ENCODE assay signal across 12 cellular contexts in the genomic region with DNA sequence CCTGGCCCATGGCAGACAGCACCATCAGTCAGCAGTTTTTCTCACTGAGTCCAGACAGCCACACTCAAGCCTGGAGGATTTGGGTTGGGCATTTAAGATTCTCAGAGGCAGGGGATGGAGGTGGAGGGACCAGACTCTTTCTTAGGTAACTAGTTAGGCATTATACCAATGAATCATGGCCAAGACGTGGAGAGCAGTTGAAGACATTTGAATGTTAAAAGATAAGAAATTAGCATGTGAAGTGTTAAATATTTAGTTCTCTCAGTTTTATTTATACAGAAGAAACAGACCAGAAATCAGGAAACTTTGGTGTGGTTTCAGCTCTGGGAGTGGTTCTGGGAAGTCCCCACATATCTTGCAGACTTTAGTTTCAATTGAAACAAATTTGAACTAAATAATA. TPM values are rescaled to one million over a fixed set of nuclear protein-coding genes. Genes with fewer than 3 reads are reported as not detected.
DNase-seq lines count a peak whose midpoint lies in the region; TF ChIP-seq lines count a peak whose summit lies in the region.
"Had no signal": no experiment of that assay in that cellular context is flagged by ENCODE, and none has a peak within 500 bp of the region (broad histone marks: within the 10 kb centered on the region; RNA-seq: fewer than 3 reads in every experiment).

No MANE protein-coding gene starts in this region.

- H3K4me3 ChIP-seq in BLaER1 treated with 17β-estradiol and CSF1 and Interleukin-3, amounts not matched to agents 10 nM and 100 nM = no peak overlapping the region
- H3K4me3 ChIP-seq in GM12865 (ENCODE audit: low read depth, low read length) = no peak overlapping the region
- H3K4me3 ChIP-seq: ascending aorta had no signal

- peaks cover 82 to 100% (median 99%) of the 10 kb centered on the region in 11 experiments for H3K36me3 ChIP-seq in BLaER1 treated with 17β-estradiol and CSF1 and Interleukin-3, amounts not matched to agents 10 nM and 100 nM

- H3K4me1 Mint-ChIP-seq in activated CD4-positive, alpha-beta memory T cell treated with anti-CD3 and anti-CD28 coated beads, Interleukin-2, amount 10 ng/mL, durations not matched to agents 7 days and 5 days = peaks cover 64% of the 10 kb centered on the region

- peak overlapping the region; percentile 72 for H3K27ac Mint-ChIP-seq in activated CD4-positive, alpha-beta memory T cell treated with anti-CD3 and anti-CD28 coated beads, Interleukin-2, amount 10 ng/mL, durations not matched to agents 7 days and 5 days

- DNase-seq in GM12865 (ENCODE audit: low read depth) (peak; percentile 12), iPS-NIHi11 (ENCODE audit: low spot score) (peak; percentile 11), NCI-H526 treated with DMSO at 0.1 percent for 48 hours (lab: John Stamatoyannopoulos, UW) (no peak), hypothalamus (lab: John Stamatoyannopoulos, UW) (no peak), NCI-H2029 treated with DMSO at 0.1 percent for 48 hours (lab: John Stamatoyannopoulos, UW) (no peak), RKO (ENCODE audit: low spot score) (no peak)
- no peak for DNase-seq in activated CD4-positive, alpha-beta memory T cell treated with anti-CD3 and anti-CD28 coated beads, Interleukin-2, amount 10 ng/mL, durations not matched to agents 7 days and 5 days
- DNase-seq: foreskin melanocyte, NCI-H2227 treated with DMSO at 0.1 percent for 48 hours had no signal

- H3K27me3 Mint-ChIP-seq in activated CD4-positive, alpha-beta memory T cell treated with anti-CD3 and anti-CD28 coated beads, Interleukin-2, amount 10 ng/mL, durations not matched to agents 7 days and 5 days = no peaks in the 10 kb centered on the region

- peaks cover 68% of the 10 kb centered on the region for H3K36me3 Mint-ChIP-seq in activated CD4-positive, alpha-beta memory T cell treated with anti-CD3 and anti-CD28 coated beads, Interleukin-2, amount 10 ng/mL, durations not matched to agents 7 days and 5 days (ENCODE audit: low read depth)

- no peaks in the 10 kb centered on the region for H3K9me3 Mint-ChIP-seq in activated CD4-positive, alpha-beta memory T cell treated with anti-CD3 and anti-CD28 coated beads, Interleukin-2, amount 10 ng/mL, durations not matched to agents 7 days and 5 days

- H3K4me3 Mint-ChIP-seq in activated CD4-positive, alpha-beta memory T cell treated with anti-CD3 and anti-CD28 coated beads, Interleukin-2, amount 10 ng/mL, durations not matched to agents 7 days and 5 days = peak overlapping the region; percentile 38

- CTCF ChIA-PET in activated CD4-positive, alpha-beta memory T cell treated with anti-CD3 and anti-CD28 coated beads, Interleukin-2, amount 10 ng/mL, durations not matched to agents 7 days and 5 days (lab: Charles Lee) = interaction anchor here (1.5 kb wide), 1 partner anchor 88 kb away, joined by 3 read pairs; no protein-coding TSS in a partner anchor

- POLR2A ChIA-PET in activated CD4-positive, alpha-beta memory T cell treated with anti-CD3 and anti-CD28 coated beads, Interleukin-2, amount 10 ng/mL, durations not matched to agents 7 days and 5 days (lab: Charles Lee) = interaction anchor here (1.2 to 3.7 kb wide), 4 partner anchors 11 to 88 kb away, joined by 3 to 30 read pairs (median 10); partner anchors contain the start of genes GTF2H1, HPS5 and LDHA

- H3K9ac ChIP-seq in BLaER1 treated with 17β-estradiol and CSF1 and Interleukin-3, amounts not matched to agents 10 nM and 100 nM = peak overlapping the region in 3 of 11 experiments; percentile 10 to 41 (median 36); a peak in 1 of 22 replicates

- no peak for TF ChIP-seq CTCF in GM12865 (IDR thresholded peaks at IDR 0.05; ENCODE audit: insufficient read depth, low read depth, low read length, missing control alignments)

- H3K4me2 ChIP-seq in BLaER1 treated with 17β-estradiol and CSF1 and Interleukin-3, amounts not matched to agents 10 nM and 100 nM = peak overlapping the region in 9 of 11 experiments; percentile 4 to 39 (median 18); a peak in 8 of 22 replicates

- H3K27ac ChIP-seq in BLaER1 treated with 17β-estradiol and CSF1 and Interleukin-3, amounts not matched to agents 10 nM and 100 nM = no peak overlapping the region; a peak in 1 of 22 replicates
- H3K27ac ChIP-seq: ascending aorta, C4-2B had no signal

- H3K9me3 ChIP-seq in BLaER1 treated with 17β-estradiol and CSF1 and Interleukin-3, amounts not matched to agents 10 nM and 100 nM (replicated peaks in 1 of 11) = no peaks in the 10 kb centered on the region
- H3K9me3 ChIP-seq: ascending aorta had no signal

- H3K27me3 ChIP-seq in BLaER1 treated with 17β-estradiol and CSF1 and Interleukin-3, amounts not matched to agents 10 nM and 100 nM = no peaks in the 10 kb centered on the region
- H3K27me3 ChIP-seq: ascending aorta had no signal

- H4K20me1 ChIP-seq in BLaER1 treated with 17β-estradiol and CSF1 and Interleukin-3, amounts not matched to agents 10 nM and 100 nM = peaks cover 25 to 97% (median 78%) of the 10 kb centered on the region in 11 experiments; a peak in 20 of 22 replicates

- peaks cover 13 to 41% (median 28%) of the 10 kb centered on the region in 10 experiments for H3K4me1 ChIP-seq in BLaER1 treated with 17β-estradiol and CSF1 and Interleukin-3, amounts not matched to agents 10 nM and 100 nM
- H3K4me1 ChIP-seq: ascending aorta had no signal

RNA-seq across cellular contexts. Expression of gene GTF2H1, which starts 9.9 kb away (rescaled TPM):
- total RNA-seq in activated CD4-positive, alpha-beta memory T cell treated with anti-CD3 and anti-CD28 coated beads, Interleukin-2, amount 10 ng/mL, durations not matched to agents 7 days and 5 days = 10 to 100 TPM; 47.0 to 48.2 TPM

RNA-seq across cellular contexts. Expression of gene HPS5, which starts 10.4 kb away (rescaled TPM):
- 10 to 100 TPM; 20.3 to 22.6 TPM for total RNA-seq in activated CD4-positive, alpha-beta memory T cell treated with anti-CD3 and anti-CD28 coated beads, Interleukin-2, amount 10 ng/mL, durations not matched to agents 7 days and 5 days

Comparison
In these comparisons a context has a peak if more than half of its experiments do, and no peak if none do; other contexts are left out.
1. DNase-seq: peak in GM12865 (single experiment) and iPS-NIHi11 (single experiment); none in activated CD4-positive, alpha-beta memory T cell treated with anti-CD3 and anti-CD28 coated beads, Interleukin-2, amount 10 ng/mL, durations not matched to agents 7 days and 5 days (single experiment), NCI-H526 treated with DMSO at 0.1 percent for 48 hours (single experiment), hypothalamus (0 of 51), NCI-H2029 treated with DMSO at 0.1 percent for 48 hours (single experiment) and RKO (single experiment).